Comparison of ENCODE assay signal across 15 cellular contexts in the genomic region with DNA sequence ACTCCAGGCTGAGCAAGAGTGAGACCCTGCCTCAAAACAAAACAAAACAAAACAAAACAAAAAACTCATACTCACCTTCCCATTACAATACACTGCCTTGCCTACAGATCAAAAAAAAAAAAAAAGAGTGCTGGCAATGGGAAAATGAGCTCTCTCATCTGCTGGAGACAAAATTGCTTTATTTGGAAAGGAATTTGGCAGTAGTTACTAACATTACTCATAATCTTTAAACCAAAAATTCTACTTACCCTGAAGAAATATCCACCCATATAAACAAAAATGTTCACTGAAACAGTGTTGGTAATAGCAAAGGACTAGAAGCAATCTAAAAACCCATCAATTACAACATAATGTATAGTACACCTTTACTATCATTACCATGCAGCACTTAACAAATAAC.
A peak's percentile ranks its signal among the peaks of the same experiment; 100 is the strongest.
DNase-seq lines count a peak whose midpoint lies in the region; ATAC-seq and TF ChIP-seq lines count a peak whose summit lies in the region.
"Had no signal": no experiment of that assay in that cellular context is flagged by ENCODE, and none has a peak within 500 bp of the region (broad histone marks: within the 10 kb centered on the region; RNA-seq: fewer than 3 reads in every experiment).

No MANE protein-coding gene starts in this region.

- H3K27ac ChIP-seq in fibroblast of lung (ENCODE audit: insufficient read depth, low read length) = no peak overlapping the region
- H3K27ac ChIP-seq in osteoblast (ENCODE audit: low read depth, low read length) = peak overlapping the region; percentile 36
- H3K27ac ChIP-seq: C4-2B, upper lobe of right lung had no signal

- TF ChIP-seq CTCF in AG09319 (IDR thresholded peaks at IDR 0.05; ENCODE audit: low read depth, low read length) (no peak), fibroblast of lung (conservative IDR thresholded peaks at IDR 0.05 in 1 of 2, IDR thresholded peaks at IDR 0.05 in 1 of 2; ENCODE audit: low read depth in 1 of 2, low read length in 2 of 2) (no peak), osteoblast (IDR thresholded peaks at IDR 0.05; ENCODE audit: extremely low read depth, low read depth, low read length) (no peak), GM20000 (IDR thresholded peaks at IDR 0.05; ENCODE audit: extremely low read depth, missing control alignments) (no peak)

- no peak overlapping the region for H3K4me2 ChIP-seq in fibroblast of lung (ENCODE audit: extremely low read depth, insufficient read depth, low read length)
- H3K4me2 ChIP-seq in osteoblast (ENCODE audit: insufficient read depth, low read length) = peak overlapping the region; percentile 70

- no peaks in the 10 kb centered on the region for H3K9me3 ChIP-seq in fibroblast of lung (ENCODE audit: control insufficient read depth, insufficient read depth, low read depth, low read length)
- H3K9me3 ChIP-seq in osteoblast (ENCODE audit: low read depth, low read length) = no peaks in the 10 kb centered on the region
- H3K9me3 ChIP-seq: upper lobe of right lung had no signal

- no peak overlapping the region for H3K9ac ChIP-seq in fibroblast of lung (ENCODE audit: insufficient read depth, low read length)

- no peaks in the 10 kb centered on the region for H4K20me1 ChIP-seq in fibroblast of lung (ENCODE audit: control insufficient read depth, extremely low read depth, insufficient read depth, low read length)
- no peaks in the 10 kb centered on the region for H4K20me1 ChIP-seq in osteoblast (ENCODE audit: insufficient read depth, low read length)

- H3K79me2 ChIP-seq in fibroblast of lung (ENCODE audit: control insufficient read depth, insufficient read depth, low read length) = no peaks in the 10 kb centered on the region
- H3K79me2 ChIP-seq in osteoblast (ENCODE audit: insufficient read depth, low read length) = no peaks in the 10 kb centered on the region

- H3K4me3 ChIP-seq in fibroblast of lung (replicated peaks in 1 of 4; ENCODE audit: control extremely low read depth in 1 of 4, insufficient read depth in 1 of 4, low read depth in 3 of 4, low read length in 4 of 4) (no peak overlapping the region), osteoblast (ENCODE audit: insufficient read depth, low read length) (no peak overlapping the region)
- H3K4me3 ChIP-seq: upper lobe of right lung had no signal

- peak; percentile 65 for DNase-seq in AG09319 (ENCODE audit: extremely low read depth, low read depth)
- peak; percentile 14 for DNase-seq in NCI-H226
- DNase-seq in fibroblast of lung (ENCODE audit: low read depth in 2 of 2) = peak; percentile 86 to 87
- DNase-seq in osteoblast (ENCODE audit: insufficient read length, low spot score, missing footprints) = peak; percentile 80
- no peak for DNase-seq in COLO668 (lab: John Stamatoyannopoulos, UW; ENCODE audit: unreplicated experiment)
- DNase-seq in GM20000 (ENCODE audit: low spot score) = no peak
- DNase-seq: erythroblast, immature natural killer cell, midbrain, NCI-H2081 treated with DMSO at 0.1 percent for 48 hours, SIG-M5, upper lobe of right lung had no signal

- no peak for ATAC-seq in HG02884 (IDR thresholded peaks at IDR 0.05; ENCODE audit: unreplicated experiment)
- ATAC-seq in HG03108 (IDR thresholded peaks at IDR 0.05; ENCODE audit: unreplicated experiment) = no peak
- ATAC-seq: upper lobe of right lung had no signal

- H3K4me1 ChIP-seq in fibroblast of lung (ENCODE audit: control insufficient read depth, extremely low read depth, insufficient read depth, low read length) (peaks cover 3% of the 10 kb centered on the region), osteoblast (ENCODE audit: insufficient read depth, low read length) (peaks cover 17% of the 10 kb centered on the region)

- H3K27me3 ChIP-seq in fibroblast of lung (ENCODE audit: control insufficient read depth, insufficient read depth, low read length) (no peaks in the 10 kb centered on the region), osteoblast (ENCODE audit: insufficient read depth, low read length) (no peaks in the 10 kb centered on the region)
- H3K27me3 ChIP-seq: upper lobe of right lung had no signal

- H2AFZ ChIP-seq in fibroblast of lung (ENCODE audit: low read length) (no peak overlapping the region), osteoblast (ENCODE audit: low read length) (no peak overlapping the region)

- H3K36me3 ChIP-seq in fibroblast of lung (ENCODE audit: control insufficient read depth, insufficient read depth, low read length) (no peaks in the 10 kb centered on the region), osteoblast (ENCODE audit: insufficient read depth, low read length) (peaks cover 3% of the 10 kb centered on the region)
- H3K36me3 ChIP-seq: upper lobe of right lung had no signal

Comparison
In these comparisons a context has a peak if more than half of its experiments do, and no peak if none do; other contexts are left out.
1. DNase-seq: peak in AG09319 (single experiment), NCI-H226 (single experiment), fibroblast of lung (2 of 2) and osteoblast (single experiment); none in COLO668 (single experiment) and GM20000 (single experiment).